14 cellular contexts compared by ENCODE assay signal in genomic region chr2:179939282-179939681, GRCh38.
"Had no signal": no experiment of that assay in that cellular context is flagged by ENCODE, and none has a peak within 500 bp of the region (broad histone marks: within the 10 kb centered on the region; RNA-seq: fewer than 3 reads in every experiment).

No MANE protein-coding gene starts in this region.

- H3K27ac ChIP-seq: gastrocnemius medialis, thyroid gland had no signal

- H3K4me3 ChIP-seq: gastrocnemius medialis, thyroid gland had no signal

- H3K36me3 ChIP-seq: thyroid gland had no signal

- ATAC-seq: esophagus mucosa, gastrocnemius medialis, left lobe of liver had no signal

- DNase-seq: activated B cell treated with CpG ODN at 0.5 μM for 24 hours; activated CD4-positive, alpha-beta memory T cell treated with anti-CD3 and anti-CD28 coated beads for 36 hours; activated CD4-positive, alpha-beta T cell treated with anti-CD3 and anti-CD28 coated beads for 4 hours; activated T-cell treated with anti-CD3 and anti-CD28 coated beads for 4 hours; effector CD4-positive, alpha-beta T cell; gastrocnemius medialis; islet precursor cell; midbrain; occipital lobe; stimulated activated CD8-positive, alpha-beta memory T cell treated with anti-CD3 and anti-CD28 coated beads, Interleukin-4, amount 100 ng/mL, for 48 hours; stimulated activated naive CD4-positive, alpha-beta T cell; thyroid gland had no signal

- H3K9me3 ChIP-seq: gastrocnemius medialis, thyroid gland had no signal

- H3K4me1 ChIP-seq: thyroid gland had no signal
